ENCODE assay signal across 8 cellular contexts in the genomic region with DNA sequence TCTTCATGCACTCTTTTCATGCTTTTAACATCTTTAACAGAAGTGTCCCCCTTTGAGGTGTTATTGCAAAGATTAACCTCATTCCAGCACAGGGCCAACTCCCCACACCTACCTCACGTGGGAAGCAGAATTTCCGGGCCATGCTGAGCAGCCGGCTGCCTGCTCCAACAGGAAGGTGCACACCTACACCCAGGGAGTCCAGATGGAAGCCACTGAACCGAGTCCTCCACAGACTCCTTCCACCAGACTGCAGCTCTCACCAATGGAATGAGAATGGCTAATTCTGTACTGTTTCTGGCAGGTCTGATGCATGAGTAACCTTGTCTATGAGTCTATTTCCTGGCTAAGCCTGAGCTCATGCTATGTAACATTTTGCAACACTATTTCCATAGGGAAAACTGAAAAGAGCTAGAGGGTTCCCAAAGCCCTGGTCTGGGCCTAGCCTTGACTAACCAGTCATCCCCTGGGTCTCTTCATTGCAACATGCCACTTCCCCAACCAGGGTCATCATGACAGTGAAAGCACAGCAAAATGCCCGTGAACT. TPM values are rescaled to one million over a fixed set of nuclear protein-coding genes. Genes with fewer than 3 reads are reported as not detected.
DNase-seq lines count a peak whose midpoint lies in the region; ATAC-seq, FAIRE-seq and TF ChIP-seq lines count a peak whose summit lies in the region.

No MANE protein-coding gene starts in this region.

- no peak overlapping the region for H3K4me3 ChIP-seq in HepG2 (replicated peaks in 1 of 3; ENCODE audit: insufficient read depth in 1 of 3, low read depth in 2 of 3, low read length in 3 of 3)

- in situ Hi-C loops in HepG2 (cut with HindIII; ENCODE audit: extremely low pct_ligation_motif_present, low pct_unique_long_range_greater_than_20kb) = no loop called here

- H3K27me3 ChIP-seq in HepG2 (ENCODE audit: control insufficient read depth in 1 of 2, insufficient read depth in 2 of 2, low read length in 2 of 2) = peaks cover 0 to 1% of the 10 kb centered on the region in 2 experiments; a peak in 1 of 5 replicates

- no peak overlapping the region for H3K9ac ChIP-seq in HepG2 (ENCODE audit: insufficient read depth, low read depth, low read length)

- CTCF ChIA-PET in HepG2 (lab: Yijun Ruan, JAX; ENCODE audit: low intra/inter-chr PET ratio, low total read pairs) = no interaction called here

- H2AFZ ChIP-seq in HepG2 (ENCODE audit: low read length) = no peak overlapping the region

- no peak overlapping the region for H3K27ac ChIP-seq in HepG2 (ENCODE audit: extremely low read length, insufficient read depth, low read length)

- peak; percentile 88 for DNase-seq in A172 (ENCODE audit: low spot score)
- DNase-seq in HS-27A (ENCODE audit: low read depth) = peak; percentile 20
- DNase-seq in brain pericyte (ENCODE audit: low read depth, low spot score) = peak; percentile 37
- DNase-seq in HepG2 (ENCODE audit: low spot score) = no peak

- intact Hi-C loops in HepG2 (cut with micrococcal nuclease; ENCODE audit: unreplicated experiment) = no loop called here

- no TSS peak for BruUV-seq in HepG2 (replicated peaks; lab: Mats Ljungman, UMichigan)

- WGBS in HepG2 (ENCODE audit: low lambda C conversion rate) = 94% methylated on average over 5 of the region's 5 CpGs

- TF ChIP-seq POLR2A in HepG2 (IDR thresholded peaks at IDR 0.05; ENCODE audit: insufficient read depth in 1 of 2, low read depth in 2 of 2, low read length in 2 of 2) = no peak

- no peak for TF ChIP-seq EP300 in HepG2 (IDR thresholded peaks at IDR 0.05; ENCODE audit: low read depth in 2 of 2, low read length in 2 of 2)
- no peak for TF ChIP-seq EP300 in HepG2 (CRISPR knock-in tag; IDR thresholded peaks at IDR 0.05; ENCODE audit: borderline replicate concordance)

- TF ChIP-seq CTCF in HepG2 (CRISPR knock-in tag; IDR thresholded peaks at IDR 0.05) = no peak

- ATAC-seq in HepG2 = no peak
- ATAC-seq in HG02852 (IDR thresholded peaks at IDR 0.05; ENCODE audit: unreplicated experiment) = no peak
- ATAC-seq in activated CD4-positive, CD25-positive, alpha-beta regulatory T cell treated with anti-CD3 and anti-CD28 coated beads, Interleukin-2, amount 50 U/mL, for 24 hours = no peak
- ATAC-seq in GM18873 (IDR thresholded peaks at IDR 0.05; ENCODE audit: low FRiP score, unreplicated experiment) = no peak
- ATAC-seq in GM18519 (IDR thresholded peaks at IDR 0.05; ENCODE audit: low FRiP score, unreplicated experiment) = no peak

- no peaks in the 10 kb centered on the region for H3K9me3 ChIP-seq in HepG2 (ENCODE audit: low read length)

- H3K4me1 ChIP-seq in HepG2 (ENCODE audit: insufficient read depth, low read length) = peaks cover 12% of the 10 kb centered on the region

- no peak overlapping the region for H3K4me2 ChIP-seq in HepG2 (ENCODE audit: low read depth, low read length)

- POLR2A ChIA-PET in HepG2 (lab: Yijun Ruan, JAX) = no interaction called here

- peaks cover 27 to 53% of the 10 kb centered on the region in 2 experiments for H3K36me3 ChIP-seq in HepG2 (replicated peaks in 1 of 2; ENCODE audit: control insufficient read depth in 1 of 2, insufficient read depth in 2 of 2, low read length in 2 of 2)

- no peak for TF ChIP-seq RAD21 in HepG2 (CRISPR knock-in tag; IDR thresholded peaks at IDR 0.05)

- no peaks in the 10 kb centered on the region for H3K79me2 ChIP-seq in HepG2 (ENCODE audit: insufficient read depth, low read length)

- no peaks in the 10 kb centered on the region for H4K20me1 ChIP-seq in HepG2 (ENCODE audit: insufficient read depth, low read length)

- no peak for FAIRE-seq in HepG2 (lab: Jason Lieb, UNC)

TF ChIP-seq in HepG2, 621 proteins besides CTCF, POLR2A, EP300 and RAD21 (continues in another document):
- peak; percentile 54 for TF ChIP-seq RBM22 (optimal IDR thresholded peaks at IDR 0.05; ENCODE audit: low read length)

RNA-seq across cellular contexts. Expression of gene ERFE, which starts 11.0 kb away (rescaled TPM):
- total RNA-seq in A172 (2014; rRNA removed; shearing (Covaris generic)) = 25.3 and 31.3 TPM in 2 replicates
- not detected in 2 replicates for total RNA-seq in HepG2 (2016; rRNA removed; fragmentation: Illumina TruSeq; extraction: Trizol)
- total RNA-seq in HepG2 (2016; cell fraction: cytosol; rRNA removed; fragmentation: Illumina TruSeq; extraction: Trizol; ENCODE audit: low read depth) = not detected in 2 replicates
- not detected in 2 replicates for total RNA-seq in HepG2 (2016; cell fraction: insoluble cytoplasmic fraction; rRNA removed; fragmentation: Illumina TruSeq; extraction: Trizol)
- not detected in 2 replicates for total RNA-seq in HepG2 (2016; cell fraction: membrane; rRNA removed; fragmentation: Illumina TruSeq; extraction: Trizol)
- not detected in 2 replicates for total RNA-seq in HepG2 (2016; cell fraction: nucleus; rRNA removed; fragmentation: Illumina TruSeq; extraction: Trizol)
- 0.05 and 0.09 TPM in 2 replicates for polyA plus RNA-seq in HepG2 (2011; rRNA removed)
- polyA plus RNA-seq in HepG2 (2011; cell fraction: cytosol; rRNA removed) = 0.06 TPM in 1 of 2 replicates, not detected in the other
- 0.05 and 0.31 TPM in 2 replicates for polyA plus RNA-seq in HepG2 (2011; cell fraction: nucleus; rRNA removed)
- 0.28 TPM in 1 of 2 replicates, not detected in the other for polyA plus RNA-seq in HepG2 (2012)
- polyA plus RNA-seq in HepG2 (2016; cell fraction: cytosol; fragmentation: Illumina TruSeq; extraction: Trizol; ENCODE audit: low read depth) = not detected in 2 replicates
- polyA plus RNA-seq in HepG2 (2016; cell fraction: insoluble cytoplasmic fraction; fragmentation: Illumina TruSeq; extraction: Trizol; ENCODE audit: low read depth) = not detected in 2 replicates
- not detected in 2 replicates for polyA plus RNA-seq in HepG2 (2016; cell fraction: membrane; fragmentation: Illumina TruSeq; extraction: Trizol; ENCODE audit: low read depth)
- not detected in 2 replicates for polyA plus RNA-seq in HepG2 (2016; cell fraction: nucleus; fragmentation: Illumina TruSeq; extraction: Trizol; ENCODE audit: insufficient read depth, low read depth)
- 0.22 and 1.4 TPM in 2 replicates for polyA minus RNA-seq in HepG2 (2011; rRNA and poly(A)+ RNA removed; ENCODE audit: low replicate concordance)
- not detected in 2 replicates for polyA minus RNA-seq in HepG2 (2011; cell fraction: cytosol; rRNA and poly(A)+ RNA removed)
- polyA minus RNA-seq in HepG2 (2011; cell fraction: nucleus; rRNA and poly(A)+ RNA removed) = 0.13 TPM in 1 of 2 replicates, not detected in the other

RNA-seq across cellular contexts. Expression of gene KLHL30, which starts 31.3 kb away (rescaled TPM):
- total RNA-seq in A172 (2014; rRNA removed; shearing (Covaris generic)) = 6.3 and 7.4 TPM in 2 replicates
- total RNA-seq in HepG2 (2016; rRNA removed; fragmentation: Illumina TruSeq; extraction: Trizol) = not detected in 2 replicates
- total RNA-seq in HepG2 (2016; cell fraction: cytosol; rRNA removed; fragmentation: Illumina TruSeq; extraction: Trizol; ENCODE audit: low read depth) = not detected in 2 replicates
- not detected in 2 replicates for total RNA-seq in HepG2 (2016; cell fraction: insoluble cytoplasmic fraction; rRNA removed; fragmentation: Illumina TruSeq; extraction: Trizol)
- total RNA-seq in HepG2 (2016; cell fraction: membrane; rRNA removed; fragmentation: Illumina TruSeq; extraction: Trizol) = not detected in 2 replicates
- total RNA-seq in HepG2 (2016; cell fraction: nucleus; rRNA removed; fragmentation: Illumina TruSeq; extraction: Trizol) = not detected in 2 replicates
- polyA plus RNA-seq in HepG2 (2011; rRNA removed) = 0.05 and 0.07 TPM in 2 replicates
- polyA plus RNA-seq in HepG2 (2011; cell fraction: cytosol; rRNA removed) = 0.03 and 0.05 TPM in 2 replicates
- 0.35 and 0.38 TPM in 2 replicates for polyA plus RNA-seq in HepG2 (2011; cell fraction: nucleus; rRNA removed)
- polyA plus RNA-seq in HepG2 (2012) = not detected in 2 replicates
- polyA plus RNA-seq in HepG2 (2016; cell fraction: cytosol; fragmentation: Illumina TruSeq; extraction: Trizol; ENCODE audit: low read depth) = not detected in 2 replicates
- polyA plus RNA-seq in HepG2 (2016; cell fraction: insoluble cytoplasmic fraction; fragmentation: Illumina TruSeq; extraction: Trizol; ENCODE audit: low read depth) = not detected in 2 replicates
- not detected in 2 replicates for polyA plus RNA-seq in HepG2 (2016; cell fraction: membrane; fragmentation: Illumina TruSeq; extraction: Trizol; ENCODE audit: low read depth)
- not detected in 2 replicates for polyA plus RNA-seq in HepG2 (2016; cell fraction: nucleus; fragmentation: Illumina TruSeq; extraction: Trizol; ENCODE audit: insufficient read depth, low read depth)
- 0.23 and 0.42 TPM in 2 replicates for polyA minus RNA-seq in HepG2 (2011; rRNA and poly(A)+ RNA removed; ENCODE audit: low replicate concordance)
- polyA minus RNA-seq in HepG2 (2011; cell fraction: cytosol; rRNA and poly(A)+ RNA removed) = not detected in 2 replicates
- 0.12 and 0.39 TPM in 2 replicates for polyA minus RNA-seq in HepG2 (2011; cell fraction: nucleus; rRNA and poly(A)+ RNA removed)

RNA-seq across cellular contexts. Expression of gene ILKAP, which starts 33.7 kb away (rescaled TPM):
- 21.2 and 22.2 TPM in 2 replicates for total RNA-seq in A172 (2014; rRNA removed; shearing (Covaris generic))
- total RNA-seq in HepG2 (2016; rRNA removed; fragmentation: Illumina TruSeq; extraction: Trizol) = 28.8 and 33.1 TPM in 2 replicates
- 48.9 and 49.3 TPM in 2 replicates for total RNA-seq in HepG2 (2016; cell fraction: cytosol; rRNA removed; fragmentation: Illumina TruSeq; extraction: Trizol; ENCODE audit: low read depth)
- total RNA-seq in HepG2 (2016; cell fraction: insoluble cytoplasmic fraction; rRNA removed; fragmentation: Illumina TruSeq; extraction: Trizol) = 29.4 and 32.7 TPM in 2 replicates
- total RNA-seq in HepG2 (2016; cell fraction: membrane; rRNA removed; fragmentation: Illumina TruSeq; extraction: Trizol) = 27.7 and 27.8 TPM in 2 replicates
- total RNA-seq in HepG2 (2016; cell fraction: nucleus; rRNA removed; fragmentation: Illumina TruSeq; extraction: Trizol) = 36.5 and 38.3 TPM in 2 replicates
- polyA plus RNA-seq in HepG2 (2011; rRNA removed) = 29.6 and 31.7 TPM in 2 replicates
- polyA plus RNA-seq in HepG2 (2011; cell fraction: cytosol; rRNA removed) = 18.8 and 19.7 TPM in 2 replicates
- 88.3 TPM in 2 replicates for polyA plus RNA-seq in HepG2 (2011; cell fraction: nucleus; rRNA removed)
- 20.7 and 25.1 TPM in 2 replicates for polyA plus RNA-seq in HepG2 (2012)
- polyA plus RNA-seq in HepG2 (2016; cell fraction: cytosol; fragmentation: Illumina TruSeq; extraction: Trizol; ENCODE audit: low read depth) = 19.8 and 22.9 TPM in 2 replicates
- polyA plus RNA-seq in HepG2 (2016; cell fraction: insoluble cytoplasmic fraction; fragmentation: Illumina TruSeq; extraction: Trizol; ENCODE audit: low read depth) = 37.7 and 40.4 TPM in 2 replicates
- polyA plus RNA-seq in HepG2 (2016; cell fraction: membrane; fragmentation: Illumina TruSeq; extraction: Trizol; ENCODE audit: low read depth) = 21.8 and 23.4 TPM in 2 replicates
- polyA plus RNA-seq in HepG2 (2016; cell fraction: nucleus; fragmentation: Illumina TruSeq; extraction: Trizol; ENCODE audit: insufficient read depth, low read depth) = 90.6 and 92.2 TPM in 2 replicates
- polyA minus RNA-seq in HepG2 (2011; rRNA and poly(A)+ RNA removed; ENCODE audit: low replicate concordance) = 19.4 and 31.8 TPM in 2 replicates
- polyA minus RNA-seq in HepG2 (2011; cell fraction: cytosol; rRNA and poly(A)+ RNA removed) = 6.0 and 7.4 TPM in 2 replicates
- polyA minus RNA-seq in HepG2 (2011; cell fraction: nucleus; rRNA and poly(A)+ RNA removed) = 50.5 and 52.7 TPM in 2 replicates

Comparison
In these comparisons a context has a peak if more than half of its experiments do, and no peak if none do; other contexts are left out.
1. RNA of gene ERFE, which starts 11.0 kb away (total RNA-seq): 25.3 to 31.3 TPM in A172; not detected in HepG2; every median in the first group is over 10 times any median in the second.